Comparison of ENCODE assay signal across 2 cellular contexts in genomic region chr15:33425149-33425548, GRCh38.
TF ChIP-seq lines count a peak whose summit lies in the region.

No MANE protein-coding gene starts in this region.

TF ChIP-seq in IMR-90, 13 proteins besides CTCF, POLR2A, EP300 and RAD21:
- no peak for TF ChIP-seq ELK1 (IDR thresholded peaks at IDR 0.05; ENCODE audit: borderline replicate concordance, low read depth, low read length)

TF ChIP-seq in HepG2, 621 proteins besides CTCF, POLR2A, EP300 and RAD21:
- no peak for TF ChIP-seq E2F2 (CRISPR knock-in tag; IDR thresholded peaks at IDR 0.05; ENCODE audit: borderline replicate concordance)
- TF ChIP-seq CREBL2 (CRISPR knock-in tag; IDR thresholded peaks at IDR 0.05; ENCODE audit: borderline replicate concordance) = no peak
- TF ChIP-seq FOXA3 (CRISPR knock-in tag; IDR thresholded peaks at IDR 0.05) = no peak
- no peak for TF ChIP-seq ZNF251 (CRISPR knock-in tag; IDR thresholded peaks at IDR 0.05)
- no peak for TF ChIP-seq ZZZ3 (CRISPR knock-in tag; IDR thresholded peaks at IDR 0.05; ENCODE audit: borderline replicate concordance)
- TF ChIP-seq MIER3 (CRISPR knock-in tag; IDR thresholded peaks at IDR 0.05; ENCODE audit: borderline replicate concordance) = no peak
- TF ChIP-seq SP4 (CRISPR knock-in tag; IDR thresholded peaks at IDR 0.05) = no peak
- TF ChIP-seq FOXP1 (IDR thresholded peaks at IDR 0.05) = no peak
- no peak for TF ChIP-seq FOXP1 (CRISPR knock-in tag; IDR thresholded peaks at IDR 0.05)
- TF ChIP-seq RFX1 (IDR thresholded peaks at IDR 0.05) = no peak
- TF ChIP-seq RBAK (CRISPR knock-in tag; IDR thresholded peaks at IDR 0.05) = no peak
- no peak for TF ChIP-seq ZNF766 (CRISPR knock-in tag; IDR thresholded peaks at IDR 0.05; ENCODE audit: borderline replicate concordance)
- TF ChIP-seq TP53 (CRISPR knock-in tag; conservative IDR thresholded peaks at IDR 0.05) = no peak
- TF ChIP-seq CENPBD1 (CRISPR knock-in tag; IDR thresholded peaks at IDR 0.05; ENCODE audit: borderline replicate concordance, low read depth) = no peak
TF ChIP-seq in HepG2: peak in this region for 0.
